In the genomic region with DNA sequence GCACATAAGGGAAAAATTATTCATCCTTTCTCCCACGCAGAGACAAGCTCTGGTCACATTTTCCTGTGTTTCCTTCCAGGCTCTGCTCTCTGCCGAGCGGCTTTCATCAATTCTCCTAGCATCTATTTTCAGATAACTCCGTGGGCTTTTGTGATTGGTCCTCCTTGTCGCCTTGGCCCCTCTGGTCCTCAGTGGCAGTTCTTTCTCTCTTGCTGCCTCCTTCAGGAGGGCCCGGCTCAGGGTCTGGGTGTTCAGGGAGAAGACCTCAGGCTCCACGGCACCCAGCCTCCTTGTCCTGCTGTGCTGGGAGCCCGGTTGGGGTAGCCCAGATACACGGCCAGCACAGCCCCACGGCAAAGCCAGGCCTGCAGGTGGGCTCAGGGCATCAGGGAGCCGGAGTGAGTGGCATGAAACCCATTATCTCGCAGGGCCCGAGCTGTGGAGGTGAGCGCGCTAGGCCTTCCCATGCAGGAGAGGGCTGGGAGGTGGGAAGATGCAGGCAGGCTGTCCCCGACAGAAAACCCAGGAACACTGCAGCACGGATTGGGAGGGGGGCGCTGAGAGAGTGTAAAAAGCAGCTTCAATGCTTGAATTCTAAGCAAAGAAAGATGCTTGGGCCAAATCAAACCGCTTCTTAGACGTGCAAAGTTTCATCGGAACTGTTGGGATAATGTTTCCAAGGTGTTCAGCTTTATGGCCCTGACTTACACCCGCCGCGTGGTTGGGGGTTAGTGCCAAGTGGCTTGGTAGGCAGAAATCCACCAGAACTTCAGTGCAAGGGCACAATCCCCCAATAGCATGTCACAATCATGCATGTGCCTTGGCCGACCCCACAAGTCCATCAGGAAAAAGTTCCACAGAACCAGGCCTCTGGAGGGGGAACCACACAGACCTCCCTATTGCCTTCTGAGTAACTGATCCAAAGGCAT, we compare ENCODE assay signal across 8 cellular contexts.
A peak's percentile ranks its signal among the peaks of the same experiment; 100 is the strongest.
DNase-seq lines count a peak whose midpoint lies in the region; ATAC-seq lines count a peak whose summit lies in the region.

No MANE protein-coding gene starts in this region.

- WGBS in right cardiac atrium: 47% methylated on average over 25 of the region's 25 CpGs

- peak overlapping the region; percentile 9 for H3K4me3 ChIP-seq in right cardiac atrium (ENCODE audit: low read length)

- no peaks in the 10 kb centered on the region for H3K27me3 ChIP-seq in right cardiac atrium (ENCODE audit: control insufficient read depth, insufficient read depth)

- ATAC-seq in activated naive CD4-positive, alpha-beta T cell treated with anti-CD3 and anti-CD28 coated beads, Interleukin-2, amount 50 U/mL, for 72 hours: no peak
- ATAC-seq in right cardiac atrium: no peak
- no peak for ATAC-seq in GM19035 (IDR thresholded peaks at IDR 0.05; ENCODE audit: unreplicated experiment)

- no peaks in the 10 kb centered on the region for H3K9me3 Mint-ChIP-seq in activated naive CD4-positive, alpha-beta T cell treated with anti-CD3 and anti-CD28 coated beads, Interleukin-2, amount 50 U/mL, for 72 hours

- intact Hi-C loops in right cardiac atrium (cut with DNase I): no loop called here

- no peaks in the 10 kb centered on the region for H3K36me3 Mint-ChIP-seq in activated naive CD4-positive, alpha-beta T cell treated with anti-CD3 and anti-CD28 coated beads, Interleukin-2, amount 50 U/mL, for 72 hours

- peak overlapping the region; percentile 74 to 83 for H3K27ac Mint-ChIP-seq in activated naive CD4-positive, alpha-beta T cell treated with anti-CD3 and anti-CD28 coated beads, Interleukin-2, amount 50 U/mL, for 72 hours

- H3K9me3 ChIP-seq in right cardiac atrium (ENCODE audit: control insufficient read depth, low read length): no peaks in the 10 kb centered on the region

- peaks cover 20% of the 10 kb centered on the region for H3K4me1 ChIP-seq in right cardiac atrium (ENCODE audit: control insufficient read depth, insufficient read depth, low read length)

- H3K27ac ChIP-seq in right cardiac atrium (ENCODE audit: low read length) (peak overlapping the region; percentile 74), substantia nigra (ENCODE audit: low read depth, low read length, poor library complexity, severe bottlenecking) (peak overlapping the region; percentile 100)

- DNase-seq in NCI-H1694 treated with DMSO at 0.1 percent for 48 hours (lab: John Stamatoyannopoulos, UW) (peak; percentile 45), NCI-H1694 (lab: John Stamatoyannopoulos, UW) (no peak), right cardiac atrium (peak in 2 of 3 donors; percentile 59 to 72), substantia nigra (lab: John Stamatoyannopoulos, UW) (peak in 1 of 49 donors; percentile 42), OCI-M2 (lab: John Stamatoyannopoulos, UW; ENCODE audit: unreplicated experiment) (no peak)
- DNase-seq in activated naive CD4-positive, alpha-beta T cell treated with anti-CD3 and anti-CD28 coated beads, Interleukin-2, amount 50 U/mL, for 72 hours (ENCODE audit: low spot score in 2 of 2): no peak
- DNase-seq in effector CD4-positive, alpha-beta T cell: no peak

Comparison
In these comparisons a context has a peak if more than half of its experiments do, and no peak if none do; other contexts are left out.
1. DNase-seq: peak in NCI-H1694 treated with DMSO at 0.1 percent for 48 hours (single experiment) and right cardiac atrium (2 of 3); none in NCI-H1694 (single experiment), activated naive CD4-positive, alpha-beta T cell treated with anti-CD3 and anti-CD28 coated beads, Interleukin-2, amount 50 U/mL, for 72 hours (0 of 2), effector CD4-positive, alpha-beta T cell (single experiment) and OCI-M2 (single experiment).